ENCODE assay signal across 11 cellular contexts in genomic region chr1:159014851-159015250, GRCh38. TPM values are rescaled to one million over a fixed set of nuclear protein-coding genes. Genes with fewer than 3 reads are reported as not detected.
DNase-seq lines count a peak whose midpoint lies in the region; ATAC-seq and TF ChIP-seq lines count a peak whose summit lies in the region.
"Had no signal": no experiment of that assay in that cellular context is flagged by ENCODE, and none has a peak within 500 bp of the region (broad histone marks: within the 10 kb centered on the region; RNA-seq: fewer than 3 reads in every experiment).

No MANE protein-coding gene starts in this region.

- intact Hi-C loops in stomach (cut with DNase I; ENCODE audit: low total_unique reads) = no loop called here

- H3K36me3 Mint-ChIP-seq in activated T-cell treated with anti-CD3 and anti-CD28 coated beads, Interleukin-2, amount 50 U/mL, for 72 hours (ENCODE audit: insufficient read depth in 2 of 2) = peaks cover 49 to 77% of the 10 kb centered on the region in 2 donors
- H3K36me3 Mint-ChIP-seq in T-helper 1 cell treated with Interleukin-12 subunit alpha and Interleukin-12 subunit beta and Interleukin-4 antibody, amounts not matched to agents 30 μg/mL and 1 μg/mL, for 36 hours (ENCODE audit: low read depth) = peaks cover 80% of the 10 kb centered on the region

- no peak for TF ChIP-seq EP300 in stomach (IDR thresholded peaks at IDR 0.05)

- peak overlapping the region; percentile 95 for H3K27ac Mint-ChIP-seq in activated T-cell treated with anti-CD3 and anti-CD28 coated beads, Interleukin-2, amount 50 U/mL, for 72 hours
- peak overlapping the region; percentile 89 for H3K27ac Mint-ChIP-seq in T-helper 1 cell treated with Interleukin-12 subunit alpha and Interleukin-12 subunit beta and Interleukin-4 antibody, amounts not matched to agents 30 μg/mL and 1 μg/mL, for 36 hours
- H3K27ac Mint-ChIP-seq: endodermal cell had no signal

- H4K20me1 ChIP-seq in fibroblast of lung (ENCODE audit: control insufficient read depth, extremely low read depth, insufficient read depth, low read length) = no peaks in the 10 kb centered on the region

- H3K9ac ChIP-seq in fibroblast of lung (ENCODE audit: insufficient read depth, low read length) = no peak overlapping the region

- H3K36me3 ChIP-seq in fibroblast of lung (ENCODE audit: control insufficient read depth, insufficient read depth, low read length) = peaks cover 8% of the 10 kb centered on the region
- peaks cover 9 to 47% (median 40%) of the 10 kb centered on the region in 4 donors for H3K36me3 ChIP-seq in stomach
- H3K36me3 ChIP-seq: uterus had no signal

- H3K4me3 Mint-ChIP-seq in activated T-cell treated with anti-CD3 and anti-CD28 coated beads, Interleukin-2, amount 50 U/mL, for 72 hours = peak overlapping the region; percentile 93 to 96
- peak overlapping the region; percentile 96 for H3K4me3 Mint-ChIP-seq in T-helper 1 cell treated with Interleukin-12 subunit alpha and Interleukin-12 subunit beta and Interleukin-4 antibody, amounts not matched to agents 30 μg/mL and 1 μg/mL, for 36 hours
- H3K4me3 Mint-ChIP-seq: endodermal cell had no signal

- no peak overlapping the region for H2AFZ ChIP-seq in fibroblast of lung (ENCODE audit: low read length)

- TF ChIP-seq CTCF in fibroblast of lung (conservative IDR thresholded peaks at IDR 0.05 in 1 of 2, IDR thresholded peaks at IDR 0.05 in 1 of 2; ENCODE audit: low read depth in 1 of 2, low read length in 2 of 2) (no peak), stomach (IDR thresholded peaks at IDR 0.05) (no peak)

- peak in 1 of 2 donors; percentile 30 for DNase-seq in activated T-cell treated with anti-CD3 and anti-CD28 coated beads, Interleukin-2, amount 50 U/mL, for 72 hours
- no peak for DNase-seq in activated T-cell treated with anti-CD3 and anti-CD28 coated beads, Interleukin-2, amount 50 U/mL, for 48 hours
- DNase-seq in fibroblast of lung (ENCODE audit: low read depth in 2 of 2) = no peak
- no peak for DNase-seq in stomach
- no peak for DNase-seq in HuH-7 (ENCODE audit: low spot score)
- no peak for DNase-seq in DMS79 (lab: John Stamatoyannopoulos, UW)
- DNase-seq: NCI-H446 treated with DMSO at 0.1 percent for 48 hours had no signal

- no peak for ATAC-seq in activated T-cell treated with anti-CD3 and anti-CD28 coated beads, Interleukin-2, amount 50 U/mL, for 72 hours (replicated peaks in 1 of 2)
- no peak for ATAC-seq in GM21515 (IDR thresholded peaks at IDR 0.05; ENCODE audit: unreplicated experiment)

- 68 to 83% (median 79%) methylated on average over 3 of the region's 3 CpGs for WGBS in stomach, 5 donors

- no peaks in the 10 kb centered on the region for H3K9me3 Mint-ChIP-seq in activated T-cell treated with anti-CD3 and anti-CD28 coated beads, Interleukin-2, amount 50 U/mL, for 72 hours
- H3K9me3 Mint-ChIP-seq in T-helper 1 cell treated with Interleukin-12 subunit alpha and Interleukin-12 subunit beta and Interleukin-4 antibody, amounts not matched to agents 30 μg/mL and 1 μg/mL, for 36 hours = no peaks in the 10 kb centered on the region
- H3K9me3 Mint-ChIP-seq: endodermal cell had no signal

- peaks cover 66% of the 10 kb centered on the region for H3K4me1 Mint-ChIP-seq in activated T-cell treated with anti-CD3 and anti-CD28 coated beads, Interleukin-2, amount 50 U/mL, for 72 hours (ENCODE audit: low read depth)
- peaks cover 58% of the 10 kb centered on the region for H3K4me1 Mint-ChIP-seq in T-helper 1 cell treated with Interleukin-12 subunit alpha and Interleukin-12 subunit beta and Interleukin-4 antibody, amounts not matched to agents 30 μg/mL and 1 μg/mL, for 36 hours (ENCODE audit: low read depth)

- peak overlapping the region; percentile 29 for H3K27ac ChIP-seq in fibroblast of lung (ENCODE audit: insufficient read depth, low read length)
- peak overlapping the region in 3 of 5 donors; percentile 49 to 75 (median 71) for H3K27ac ChIP-seq in stomach

- no peak overlapping the region for H3K4me2 ChIP-seq in fibroblast of lung (ENCODE audit: extremely low read depth, insufficient read depth, low read length)

- H3K4me1 ChIP-seq in fibroblast of lung (ENCODE audit: control insufficient read depth, extremely low read depth, insufficient read depth, low read length) (peaks cover 4% of the 10 kb centered on the region), stomach (peaks cover 9 to 57% (median 20%) of the 10 kb centered on the region in 4 donors)

- H3K79me2 ChIP-seq in fibroblast of lung (ENCODE audit: control insufficient read depth, insufficient read depth, low read length) = peaks cover 60% of the 10 kb centered on the region

- H3K27me3 ChIP-seq in fibroblast of lung (ENCODE audit: control insufficient read depth, insufficient read depth, low read length) = no peaks in the 10 kb centered on the region
- no peaks in the 10 kb centered on the region for H3K27me3 ChIP-seq in stomach
- H3K27me3 ChIP-seq: uterus had no signal

- H3K4me3 ChIP-seq in fibroblast of lung (replicated peaks in 1 of 4; ENCODE audit: control extremely low read depth in 1 of 4, insufficient read depth in 1 of 4, low read depth in 3 of 4, low read length in 4 of 4) = no peak overlapping the region
- H3K4me3 ChIP-seq in stomach = peak overlapping the region in 2 of 4 donors; percentile 17 to 53
- H3K4me3 ChIP-seq: uterus had no signal

- no peaks in the 10 kb centered on the region for H3K27me3 Mint-ChIP-seq in activated T-cell treated with anti-CD3 and anti-CD28 coated beads, Interleukin-2, amount 50 U/mL, for 72 hours (ENCODE audit: low read depth)
- H3K27me3 Mint-ChIP-seq in T-helper 1 cell treated with Interleukin-12 subunit alpha and Interleukin-12 subunit beta and Interleukin-4 antibody, amounts not matched to agents 30 μg/mL and 1 μg/mL, for 36 hours (ENCODE audit: low read depth) = no peaks in the 10 kb centered on the region

- no peaks in the 10 kb centered on the region for H3K9me3 ChIP-seq in fibroblast of lung (ENCODE audit: control insufficient read depth, insufficient read depth, low read depth, low read length)
- no peaks in the 10 kb centered on the region for H3K9me3 ChIP-seq in stomach
- H3K9me3 ChIP-seq: uterus had no signal

- no peak for TF ChIP-seq POLR2A in stomach (IDR thresholded peaks at IDR 0.05)

RNA-seq across cellular contexts. Expression of gene IFI16, which starts 5.1 kb away (rescaled TPM):
- total RNA-seq in activated T-cell treated with anti-CD3 and anti-CD28 coated beads, Interleukin-2, amount 50 U/mL, for 72 hours = 100 to 1,000 TPM; 311 to 326 TPM
- total RNA-seq in fibroblast of lung (134 and 141 TPM in 2 replicates), stomach (10 to 100 TPM; 24.3 to 65.6 (median 38.5) TPM)
- polyA plus RNA-seq in fibroblast of lung (193 and 223 TPM in 2 replicates), stomach (100 to 1,000 TPM in 1 of 3 donors, 10 to 100 TPM in 2; 40.0 to 113 (median 60.2) TPM)
- 124 and 152 TPM in 2 replicates for polyA plus RNA-seq in fibroblast of lung (2012)
- polyA minus RNA-seq in fibroblast of lung (ENCODE audit: low replicate concordance) = 22.7 and 29.1 TPM in 2 replicates
